Comparison of ENCODE assay signal across 8 cellular contexts in the genomic region with DNA sequence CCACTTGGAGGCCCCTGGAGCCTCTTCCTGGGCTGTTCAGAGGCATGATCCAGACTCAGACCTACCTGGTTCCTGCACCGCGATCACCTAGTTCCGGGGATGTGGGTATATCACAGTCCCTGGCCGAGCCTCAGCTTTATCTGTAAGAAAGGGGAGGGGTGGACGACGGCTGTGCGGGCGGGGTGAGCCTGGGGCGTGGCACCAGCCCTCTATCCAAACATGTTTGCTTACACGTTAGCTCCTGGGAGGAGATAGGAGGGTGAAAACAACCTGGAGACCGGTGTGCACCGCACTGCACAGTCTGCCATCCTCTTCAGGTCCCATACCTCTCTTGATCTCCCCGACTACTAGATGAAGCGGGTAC. TPM values are rescaled to one million over a fixed set of nuclear protein-coding genes. Genes with fewer than 3 reads are reported as not detected.
A peak's percentile ranks its signal among the peaks of the same experiment; 100 is the strongest.
DNase-seq lines count a peak whose midpoint lies in the region; ATAC-seq and TF ChIP-seq lines count a peak whose summit lies in the region.

No MANE protein-coding gene starts in this region.

- H3K27ac Mint-ChIP-seq in natural killer cell, result peak overlapping the region; percentile 38 to 76

- no peaks in the 10 kb centered on the region for H3K27me3 Mint-ChIP-seq in natural killer cell (ENCODE audit: low read depth in 2 of 2)

- TF ChIP-seq CTCF in natural killer cell (IDR thresholded peaks at IDR 0.05) (no peak), OCI-LY7 (conservative IDR thresholded peaks at IDR 0.05; ENCODE audit: low read length) (no peak)

- no TSS peak for BruUV-seq in OCI-LY7 (replicated peaks; lab: Mats Ljungman, UMichigan)

- H3K9me3 ChIP-seq in BLaER1 treated with 17β-estradiol and CSF1 and Interleukin-3, amounts not matched to agents 10 nM and 100 nM (replicated peaks in 1 of 11), result no peaks in the 10 kb centered on the region
- H3K9me3 ChIP-seq in duodenal mucosa (ENCODE audit: control insufficient read depth in 1 of 2, low read length in 2 of 2), result no peaks in the 10 kb centered on the region
- no peaks in the 10 kb centered on the region for H3K9me3 ChIP-seq in OCI-LY7 (ENCODE audit: low read length)

- H3K9ac ChIP-seq in BLaER1 treated with 17β-estradiol and CSF1 and Interleukin-3, amounts not matched to agents 10 nM and 100 nM, result peak overlapping the region in 4 of 11 experiments; percentile 60 to 76 (median 72); a peak in 4 of 22 replicates
- peak overlapping the region; percentile 89 to 100 for H3K9ac ChIP-seq in duodenal mucosa (ENCODE audit: low read depth in 1 of 2, low read length in 2 of 2)

- CTCF ChIA-PET in OCI-LY7 (lab: Charles Lee; ENCODE audit: unreplicated experiment), result no interaction called here

- H3K79me2 ChIP-seq in OCI-LY7 (ENCODE audit: insufficient read depth, low read depth, low read length), result no peaks in the 10 kb centered on the region

- peaks cover 0 to 26% (median 0%) of the 10 kb centered on the region in 11 experiments; a peak in 1 of 22 replicates for H4K20me1 ChIP-seq in BLaER1 treated with 17β-estradiol and CSF1 and Interleukin-3, amounts not matched to agents 10 nM and 100 nM
- no peaks in the 10 kb centered on the region for H4K20me1 ChIP-seq in OCI-LY7 (ENCODE audit: insufficient read depth, low read length)

- no peaks in the 10 kb centered on the region; a peak in 1 of 22 replicates for H3K27me3 ChIP-seq in BLaER1 treated with 17β-estradiol and CSF1 and Interleukin-3, amounts not matched to agents 10 nM and 100 nM
- H3K27me3 ChIP-seq in duodenal mucosa (ENCODE audit: control insufficient read depth in 1 of 2, insufficient read depth in 2 of 2, low read length in 2 of 2), result no peaks in the 10 kb centered on the region

- H3K4me3 Mint-ChIP-seq in natural killer cell, result peak overlapping the region; percentile 77

- H3K36me3 Mint-ChIP-seq in natural killer cell, result no peaks in the 10 kb centered on the region

- ATAC-seq in natural killer cell (no peak), HG02763 (IDR thresholded peaks at IDR 0.05; ENCODE audit: unreplicated experiment) (no peak)

- H2AFZ ChIP-seq in OCI-LY7 (ENCODE audit: low read length), result no peak overlapping the region

- peaks cover 0 to 11% of the 10 kb centered on the region in 2 donors for H3K4me1 Mint-ChIP-seq in natural killer cell

- peaks cover 0 to 23% (median 14%) of the 10 kb centered on the region in 11 experiments; a peak in 11 of 22 replicates for H3K36me3 ChIP-seq in BLaER1 treated with 17β-estradiol and CSF1 and Interleukin-3, amounts not matched to agents 10 nM and 100 nM
- H3K36me3 ChIP-seq in duodenal mucosa (ENCODE audit: control insufficient read depth in 1 of 2, insufficient read depth in 2 of 2, low read length in 2 of 2) (peaks cover 9 to 16% of the 10 kb centered on the region in 2 donors), OCI-LY7 (ENCODE audit: insufficient read depth, low read length) (no peaks in the 10 kb centered on the region)

- DNase-seq in NCI-H748 (lab: John Stamatoyannopoulos, UW; ENCODE audit: unreplicated experiment), result peak; percentile 85
- no peak for DNase-seq in natural killer cell
- no peak for DNase-seq in cerebellum (ENCODE audit: low spot score)
- DNase-seq in NCI-H446 (lab: John Stamatoyannopoulos, UW), result no peak
- no peak for DNase-seq in OCI-LY7 (ENCODE audit: low spot score)

- POLR2A ChIA-PET in OCI-LY7 (lab: Charles Lee), result no interaction called here

- H3K4me1 ChIP-seq in BLaER1 treated with 17β-estradiol and CSF1 and Interleukin-3, amounts not matched to agents 10 nM and 100 nM, result peaks cover 15 to 49% (median 34%) of the 10 kb centered on the region in 10 experiments
- H3K4me1 ChIP-seq in duodenal mucosa (ENCODE audit: control insufficient read depth in 1 of 2, insufficient read depth in 2 of 2, low read length in 2 of 2) (peaks cover 33 to 57% of the 10 kb centered on the region in 2 donors), OCI-LY7 (ENCODE audit: insufficient read depth, low read length, poor library complexity, severe bottlenecking) (peaks cover 11% of the 10 kb centered on the region)

- intact Hi-C loops in natural killer cell (cut with micrococcal nuclease), result no loop called here
- intact Hi-C loops in OCI-LY7 (cut with micrococcal nuclease; ENCODE audit: unreplicated experiment), result no loop called here

- H3K27ac ChIP-seq in BLaER1 treated with 17β-estradiol and CSF1 and Interleukin-3, amounts not matched to agents 10 nM and 100 nM, result no peak overlapping the region
- H3K27ac ChIP-seq in duodenal mucosa (ENCODE audit: low read depth, low read length) (peak overlapping the region; percentile 97), OCI-LY7 (ENCODE audit: low read depth, low read length, poor library complexity, severe bottlenecking) (no peak overlapping the region)

- H3K4me3 ChIP-seq in BLaER1 treated with 17β-estradiol and CSF1 and Interleukin-3, amounts not matched to agents 10 nM and 100 nM, result peak overlapping the region in 4 of 10 experiments; percentile 69 to 80 (median 70); a peak in 6 of 20 replicates
- peak overlapping the region; percentile 82 to 84 for H3K4me3 ChIP-seq in duodenal mucosa (ENCODE audit: low read depth in 1 of 2, low read length in 2 of 2)
- H3K4me3 ChIP-seq in OCI-LY7 (ENCODE audit: low read depth, low read length, poor library complexity, severe bottlenecking), result no peak overlapping the region

- H3K4me2 ChIP-seq in BLaER1 treated with 17β-estradiol and CSF1 and Interleukin-3, amounts not matched to agents 10 nM and 100 nM, result peak overlapping the region; percentile 81 to 98 (median 92); a peak in 19 of 22 replicates
- no peak overlapping the region for H3K4me2 ChIP-seq in OCI-LY7 (ENCODE audit: low read length)

- H3K9me3 Mint-ChIP-seq in natural killer cell, result peaks cover 0 to 3% of the 10 kb centered on the region in 2 donors

- H3K9me2 ChIP-seq in OCI-LY7 (ENCODE audit: insufficient read depth, low read length), result no peaks in the 10 kb centered on the region

RNA-seq across cellular contexts. Expression of gene ANKRD9, which starts 1.2 kb away (rescaled TPM):
- total RNA-seq in natural killer cell (10 to 100 TPM in 1 of 3 donors, 1 to 10 TPM in 2; 4.0 to 11.0 (median 9.6) TPM), cerebellum (7.3 TPM), OCI-LY7 (2022) (1.5 and 1.9 TPM in 2 replicates)
- 1.1 and 1.2 TPM in 2 replicates for total RNA-seq in OCI-LY7 (2014; rRNA removed; shearing (Covaris generic))
